22 cellular contexts compared by ENCODE assay signal in the genomic region with DNA sequence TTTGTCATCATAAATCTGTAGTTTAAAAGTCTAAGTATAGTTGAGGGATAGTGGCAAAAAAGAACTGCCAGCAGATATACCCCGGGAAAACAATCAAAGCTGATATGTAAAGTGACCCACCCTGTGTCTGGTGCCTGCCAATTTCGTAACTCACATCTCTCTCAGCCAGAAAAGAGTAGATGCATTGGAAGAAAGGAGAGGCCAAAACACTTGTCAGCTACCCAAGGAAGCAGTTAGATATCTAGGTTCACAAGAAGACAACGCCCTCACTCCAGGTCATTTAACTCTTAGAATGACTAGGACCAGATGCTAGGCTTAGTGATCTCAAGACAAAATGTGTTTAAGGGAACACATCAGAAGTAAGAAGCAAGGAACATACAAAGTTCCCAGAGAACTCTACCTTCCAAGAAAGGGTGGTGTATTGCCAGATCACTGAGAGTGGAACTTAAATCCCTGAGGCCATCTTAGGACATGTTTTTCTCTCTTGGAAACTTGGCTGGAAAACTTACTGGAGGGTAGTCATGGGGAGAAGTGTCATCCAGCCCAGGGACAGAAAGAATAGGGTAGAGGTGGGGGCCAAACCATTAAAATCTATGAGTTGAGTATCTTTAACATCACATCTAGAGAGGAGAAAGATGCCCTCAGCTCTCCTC.
"Had no signal": no experiment of that assay in that cellular context is flagged by ENCODE, and none has a peak within 500 bp of the region (broad histone marks: within the 10 kb centered on the region; RNA-seq: fewer than 3 reads in every experiment).

No MANE protein-coding gene starts in this region.

- H3K36me3 ChIP-seq: right lobe of liver, transverse colon, uterus had no signal

- H3K4me3 ChIP-seq: coronary artery, esophagus squamous epithelium, right lobe of liver, transverse colon, uterus had no signal

- ATAC-seq: activated CD8-positive, alpha-beta memory T cell treated with anti-CD3 and anti-CD28 coated beads, Interleukin-2, amount 10 ng/mL, durations not matched to agents 7 days and 5 days; activated CD8-positive, alpha-beta T cell treated with anti-CD3 and anti-CD28 coated beads for 36 hours; right lobe of liver; stimulated activated naive B cell treated with anti-CD40 and anti-IgM and Interleukin-4, amounts not matched to agents 10 μg/mL and 1 μg/mL and 100 μg/mL, for 72 hours had no signal

- DNase-seq: activated CD4-positive, alpha-beta T cell treated with anti-CD3 and anti-CD28 coated beads, Interleukin-2, amount 10 ng/mL, durations not matched to agents 7 days and 5 days; activated CD4-positive, CD25-positive, alpha-beta regulatory T cell treated with anti-CD3 and anti-CD28 coated beads, Interleukin-2, amount 50 U/mL, for 72 hours; activated CD8-positive, alpha-beta memory T cell treated with anti-CD3 and anti-CD28 coated beads, Interleukin-2, amount 10 ng/mL, durations not matched to agents 7 days and 5 days; activated CD8-positive, alpha-beta T cell treated with anti-CD3 and anti-CD28 coated beads for 36 hours; activated naive CD8-positive, alpha-beta T cell treated with anti-CD3 and anti-CD28 coated beads for 36 hours; activated T-cell treated with anti-CD3 and anti-CD28 coated beads for 4 hours; cerebellar nuclear complex; esophagus squamous epithelium; glutamatergic neuron; hypothalamus; mesenchymal stem cell; nephron progenitor cell; right lobe of liver; small intestine; stimulated activated CD4-positive, alpha-beta T cell treated with anti-CD3 and anti-CD28 coated beads, Interleukin-2, amount 100 ng/mL, for 24 hours; stimulated activated naive B cell treated with anti-CD40 and anti-IgM and Interleukin-4, amounts not matched to agents 10 μg/mL and 1 μg/mL and 100 μg/mL, for 72 hours; transverse colon; uterus had no signal

- H3K27me3 ChIP-seq: esophagus squamous epithelium, right lobe of liver, transverse colon, uterus had no signal

- H3K9me3 ChIP-seq: esophagus squamous epithelium, right lobe of liver, transverse colon, uterus had no signal

- H3K27me3 Mint-ChIP-seq: activated CD4-positive, alpha-beta T cell treated with anti-CD3 and anti-CD28 coated beads, Interleukin-2, amount 10 ng/mL, durations not matched to agents 7 days and 5 days; activated CD8-positive, alpha-beta memory T cell treated with anti-CD3 and anti-CD28 coated beads, Interleukin-2, amount 10 ng/mL, durations not matched to agents 7 days and 5 days; activated CD8-positive, alpha-beta T cell treated with anti-CD3 and anti-CD28 coated beads for 36 hours; activated naive CD8-positive, alpha-beta T cell treated with anti-CD3 and anti-CD28 coated beads for 36 hours; stimulated activated naive B cell treated with anti-CD40 and anti-IgM and Interleukin-4, amounts not matched to agents 10 μg/mL and 1 μg/mL and 100 μg/mL, for 72 hours had no signal

- H3K9me3 Mint-ChIP-seq: activated CD4-positive, alpha-beta T cell treated with anti-CD3 and anti-CD28 coated beads, Interleukin-2, amount 10 ng/mL, durations not matched to agents 7 days and 5 days; activated CD8-positive, alpha-beta T cell treated with anti-CD3 and anti-CD28 coated beads for 36 hours; activated naive CD8-positive, alpha-beta T cell treated with anti-CD3 and anti-CD28 coated beads for 36 hours; nephron progenitor cell; stimulated activated naive B cell treated with anti-CD40 and anti-IgM and Interleukin-4, amounts not matched to agents 10 μg/mL and 1 μg/mL and 100 μg/mL, for 72 hours; T-helper 2 cell treated with Interferon-gamma antibody and Interleukin-4, amounts not matched to agents 5 μg/mL and 100 μg/mL, for 36 hours had no signal

- H3K27ac ChIP-seq: coronary artery, esophagus squamous epithelium, parathyroid adenoma, right lobe of liver, transverse colon, uterus, VCaP had no signal

- H3K27ac Mint-ChIP-seq: activated CD4-positive, alpha-beta T cell treated with anti-CD3 and anti-CD28 coated beads, Interleukin-2, amount 10 ng/mL, durations not matched to agents 7 days and 5 days; activated CD8-positive, alpha-beta memory T cell treated with anti-CD3 and anti-CD28 coated beads, Interleukin-2, amount 10 ng/mL, durations not matched to agents 7 days and 5 days; activated CD8-positive, alpha-beta T cell treated with anti-CD3 and anti-CD28 coated beads for 36 hours; activated naive CD8-positive, alpha-beta T cell treated with anti-CD3 and anti-CD28 coated beads for 36 hours; nephron progenitor cell; T-helper 2 cell treated with Interferon-gamma antibody and Interleukin-4, amounts not matched to agents 5 μg/mL and 100 μg/mL, for 36 hours had no signal

- H3K4me1 ChIP-seq: parathyroid adenoma, right lobe of liver, transverse colon, uterus had no signal

- H3K4me3 Mint-ChIP-seq: activated CD4-positive, alpha-beta T cell treated with anti-CD3 and anti-CD28 coated beads, Interleukin-2, amount 10 ng/mL, durations not matched to agents 7 days and 5 days; activated CD8-positive, alpha-beta memory T cell treated with anti-CD3 and anti-CD28 coated beads, Interleukin-2, amount 10 ng/mL, durations not matched to agents 7 days and 5 days; activated CD8-positive, alpha-beta T cell treated with anti-CD3 and anti-CD28 coated beads for 36 hours; activated naive CD8-positive, alpha-beta T cell treated with anti-CD3 and anti-CD28 coated beads for 36 hours; nephron progenitor cell; stimulated activated naive B cell treated with anti-CD40 and anti-IgM and Interleukin-4, amounts not matched to agents 10 μg/mL and 1 μg/mL and 100 μg/mL, for 72 hours; T-helper 2 cell treated with Interferon-gamma antibody and Interleukin-4, amounts not matched to agents 5 μg/mL and 100 μg/mL, for 36 hours had no signal

- H3K4me1 Mint-ChIP-seq: activated CD4-positive, alpha-beta T cell treated with anti-CD3 and anti-CD28 coated beads, Interleukin-2, amount 10 ng/mL, durations not matched to agents 7 days and 5 days; activated CD8-positive, alpha-beta memory T cell treated with anti-CD3 and anti-CD28 coated beads, Interleukin-2, amount 10 ng/mL, durations not matched to agents 7 days and 5 days; activated naive CD8-positive, alpha-beta T cell treated with anti-CD3 and anti-CD28 coated beads for 36 hours; nephron progenitor cell; stimulated activated naive B cell treated with anti-CD40 and anti-IgM and Interleukin-4, amounts not matched to agents 10 μg/mL and 1 μg/mL and 100 μg/mL, for 72 hours had no signal
